14 cellular contexts compared by ENCODE assay signal in the genomic region with DNA sequence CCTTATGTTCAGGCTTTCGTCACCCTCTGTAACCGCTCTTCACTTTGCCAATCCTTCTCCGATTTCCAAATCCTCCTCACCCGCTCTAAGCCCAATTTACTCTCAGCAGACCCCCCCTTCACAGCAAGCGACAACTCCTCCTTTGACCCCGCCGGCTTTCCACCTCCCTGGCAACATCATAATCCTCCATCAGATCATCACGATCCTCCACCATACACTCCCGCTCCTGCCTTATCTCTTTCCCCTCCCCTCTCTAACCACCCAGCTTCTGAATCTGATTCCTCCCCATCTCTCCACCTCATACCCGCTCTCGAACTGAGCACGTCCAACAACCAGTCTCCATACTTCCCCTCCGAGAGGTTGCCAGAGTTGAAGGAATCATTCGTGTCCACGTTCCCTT. TPM values are rescaled to one million over a fixed set of nuclear protein-coding genes. Genes with fewer than 3 reads are reported as not detected.
DNase-seq lines count a peak whose midpoint lies in the region; ATAC-seq lines count a peak whose summit lies in the region.
"Had no signal": no experiment of that assay in that cellular context is flagged by ENCODE, and none has a peak within 500 bp of the region (broad histone marks: within the 10 kb centered on the region; RNA-seq: fewer than 3 reads in every experiment).

No MANE protein-coding gene starts in this region.

- no peak overlapping the region for H3K27ac Mint-ChIP-seq in activated CD4-positive, alpha-beta memory T cell treated with anti-CD3 and anti-CD28 coated beads, Interleukin-2, amount 10 ng/mL, durations not matched to agents 7 days and 5 days
- H3K27ac Mint-ChIP-seq in activated CD4-positive, alpha-beta memory T cell treated with anti-CD3 and anti-CD28 coated beads for 36 hours = no peak overlapping the region
- H3K27ac Mint-ChIP-seq in T-helper 17 cell = peak overlapping the region; percentile 12
- H3K27ac Mint-ChIP-seq in stimulated activated effector memory CD8-positive, alpha-beta T cell treated with anti-CD3 and anti-CD28 coated beads, Interleukin-12 subunit alpha, Interleukin-12 subunit beta, amount 100 ng/mL, for 72 hours = peak overlapping the region; percentile 18
- H3K27ac Mint-ChIP-seq: H9 had no signal

- intact Hi-C loops in activated CD4-positive, alpha-beta memory T cell treated with anti-CD3 and anti-CD28 coated beads for 36 hours (cut with micrococcal nuclease) = no loop called here

- H3K4me3 Mint-ChIP-seq in activated CD4-positive, alpha-beta memory T cell treated with anti-CD3 and anti-CD28 coated beads, Interleukin-2, amount 10 ng/mL, durations not matched to agents 7 days and 5 days = peak overlapping the region; percentile 7
- H3K4me3 Mint-ChIP-seq in activated CD4-positive, alpha-beta memory T cell treated with anti-CD3 and anti-CD28 coated beads for 36 hours = no peak overlapping the region
- no peak overlapping the region for H3K4me3 Mint-ChIP-seq in T-helper 17 cell
- H3K4me3 Mint-ChIP-seq in stimulated activated effector memory CD8-positive, alpha-beta T cell treated with anti-CD3 and anti-CD28 coated beads, Interleukin-12 subunit alpha, Interleukin-12 subunit beta, amount 100 ng/mL, for 72 hours = no peak overlapping the region
- H3K4me3 Mint-ChIP-seq: CD8-positive, alpha-beta memory T cell; H9 had no signal

- peaks cover 18% of the 10 kb centered on the region for H3K27me3 Mint-ChIP-seq in activated CD4-positive, alpha-beta memory T cell treated with anti-CD3 and anti-CD28 coated beads, Interleukin-2, amount 10 ng/mL, durations not matched to agents 7 days and 5 days
- H3K27me3 Mint-ChIP-seq in activated CD4-positive, alpha-beta memory T cell treated with anti-CD3 and anti-CD28 coated beads for 36 hours = no peaks in the 10 kb centered on the region
- no peaks in the 10 kb centered on the region for H3K27me3 Mint-ChIP-seq in T-helper 17 cell

- POLR2A ChIA-PET in activated CD4-positive, alpha-beta memory T cell treated with anti-CD3 and anti-CD28 coated beads, Interleukin-2, amount 10 ng/mL, durations not matched to agents 7 days and 5 days (lab: Charles Lee) = no interaction called here
- POLR2A ChIA-PET in activated CD4-positive, alpha-beta memory T cell treated with anti-CD3 and anti-CD28 coated beads for 36 hours (lab: Charles Lee) = no interaction called here

- no peaks in the 10 kb centered on the region for H3K9me3 ChIP-seq in T-helper 17 cell (ENCODE audit: control insufficient read depth, low read length, poor library complexity, severe bottlenecking)
- H3K9me3 ChIP-seq: Caco-2 had no signal

- DNase-seq in activated CD4-positive, alpha-beta memory T cell treated with anti-CD3 and anti-CD28 coated beads, Interleukin-2, amount 10 ng/mL, durations not matched to agents 7 days and 5 days = no peak
- DNase-seq in activated CD4-positive, alpha-beta memory T cell treated with anti-CD3 and anti-CD28 coated beads for 36 hours = no peak
- DNase-seq in T-helper 17 cell (no peak), fibroblast of gingiva (ENCODE audit: low read depth) (peak; percentile 50), middle frontal gyrus (ENCODE audit: extremely low spot score, low spot score) (no peak), mesenteric fat pad (ENCODE audit: low spot score) (no peak)
- DNase-seq in stimulated activated effector memory CD8-positive, alpha-beta T cell treated with anti-CD3 and anti-CD28 coated beads, Interleukin-12 subunit alpha, Interleukin-12 subunit beta, amount 100 ng/mL, for 72 hours (ENCODE audit: low spot score in 2 of 2) = no peak
- DNase-seq: AML-193; Caco-2; CD8-positive, alpha-beta memory T cell; DND-41; GDM1; GOT3; H9 had no signal

- ATAC-seq in T-helper 17 cell = no peak
- ATAC-seq in stimulated activated effector memory CD8-positive, alpha-beta T cell treated with anti-CD3 and anti-CD28 coated beads, Interleukin-12 subunit alpha, Interleukin-12 subunit beta, amount 100 ng/mL, for 72 hours = no peak

- H3K36me3 Mint-ChIP-seq in activated CD4-positive, alpha-beta memory T cell treated with anti-CD3 and anti-CD28 coated beads, Interleukin-2, amount 10 ng/mL, durations not matched to agents 7 days and 5 days (ENCODE audit: low read depth) = no peaks in the 10 kb centered on the region
- H3K36me3 Mint-ChIP-seq in activated CD4-positive, alpha-beta memory T cell treated with anti-CD3 and anti-CD28 coated beads for 36 hours = no peaks in the 10 kb centered on the region
- H3K36me3 Mint-ChIP-seq in T-helper 17 cell (ENCODE audit: low read depth) = no peaks in the 10 kb centered on the region
- H3K36me3 Mint-ChIP-seq in stimulated activated effector memory CD8-positive, alpha-beta T cell treated with anti-CD3 and anti-CD28 coated beads, Interleukin-12 subunit alpha, Interleukin-12 subunit beta, amount 100 ng/mL, for 72 hours = peaks cover under 1% of the 10 kb centered on the region
- H3K36me3 Mint-ChIP-seq: CD8-positive, alpha-beta memory T cell had no signal

- H3K4me1 Mint-ChIP-seq in activated CD4-positive, alpha-beta memory T cell treated with anti-CD3 and anti-CD28 coated beads, Interleukin-2, amount 10 ng/mL, durations not matched to agents 7 days and 5 days = peaks cover 44% of the 10 kb centered on the region
- no peaks in the 10 kb centered on the region for H3K4me1 Mint-ChIP-seq in activated CD4-positive, alpha-beta memory T cell treated with anti-CD3 and anti-CD28 coated beads for 36 hours (ENCODE audit: low read depth)
- H3K4me1 Mint-ChIP-seq in T-helper 17 cell = peaks cover 21% of the 10 kb centered on the region
- H3K4me1 Mint-ChIP-seq in stimulated activated effector memory CD8-positive, alpha-beta T cell treated with anti-CD3 and anti-CD28 coated beads, Interleukin-12 subunit alpha, Interleukin-12 subunit beta, amount 100 ng/mL, for 72 hours = peaks cover 18% of the 10 kb centered on the region

- H3K9me3 Mint-ChIP-seq in activated CD4-positive, alpha-beta memory T cell treated with anti-CD3 and anti-CD28 coated beads, Interleukin-2, amount 10 ng/mL, durations not matched to agents 7 days and 5 days = no peaks in the 10 kb centered on the region
- no peaks in the 10 kb centered on the region for H3K9me3 Mint-ChIP-seq in activated CD4-positive, alpha-beta memory T cell treated with anti-CD3 and anti-CD28 coated beads for 36 hours
- H3K9me3 Mint-ChIP-seq in stimulated activated effector memory CD8-positive, alpha-beta T cell treated with anti-CD3 and anti-CD28 coated beads, Interleukin-12 subunit alpha, Interleukin-12 subunit beta, amount 100 ng/mL, for 72 hours = no peaks in the 10 kb centered on the region
- H3K9me3 Mint-ChIP-seq: CD8-positive, alpha-beta memory T cell; H9 had no signal

- CTCF ChIA-PET in activated CD4-positive, alpha-beta memory T cell treated with anti-CD3 and anti-CD28 coated beads, Interleukin-2, amount 10 ng/mL, durations not matched to agents 7 days and 5 days (lab: Charles Lee) = no interaction called here
- CTCF ChIA-PET in activated CD4-positive, alpha-beta memory T cell treated with anti-CD3 and anti-CD28 coated beads for 36 hours (lab: Charles Lee) = interaction anchor here (1.2 kb wide), 1 partner anchor 12 kb away, joined by 7 read pairs; no protein-coding TSS in a partner anchor

RNA-seq across cellular contexts. Expression of gene EVA1B, which starts 7.5 kb away (rescaled TPM):
- 10 to 100 TPM; 25.5 to 28.7 TPM for total RNA-seq in activated CD4-positive, alpha-beta memory T cell treated with anti-CD3 and anti-CD28 coated beads, Interleukin-2, amount 10 ng/mL, durations not matched to agents 7 days and 5 days
- total RNA-seq in activated CD4-positive, alpha-beta memory T cell treated with anti-CD3 and anti-CD28 coated beads for 36 hours = 10 to 100 TPM; 11.6 to 12.8 TPM
- total RNA-seq in T-helper 17 cell (10 to 100 TPM in 1 of 2 donors, 1 to 10 TPM in 1; 6.2 to 10.8 TPM), mesenteric fat pad (34.5 TPM)

RNA-seq across cellular contexts. Expression of gene SH3D21, which starts 24.8 kb away (rescaled TPM):
- total RNA-seq in activated CD4-positive, alpha-beta memory T cell treated with anti-CD3 and anti-CD28 coated beads, Interleukin-2, amount 10 ng/mL, durations not matched to agents 7 days and 5 days = 10 to 100 TPM; 18.9 to 19.3 TPM
- total RNA-seq in activated CD4-positive, alpha-beta memory T cell treated with anti-CD3 and anti-CD28 coated beads for 36 hours = 10 to 100 TPM; 16.9 to 18.1 TPM
- 1 to 10 TPM; 1.4 to 1.9 TPM for total RNA-seq in T-helper 17 cell
- total RNA-seq in mesenteric fat pad = 2.6 TPM

RNA-seq across cellular contexts. Expression of gene STK40, which starts 54.8 kb away (rescaled TPM):
- total RNA-seq in activated CD4-positive, alpha-beta memory T cell treated with anti-CD3 and anti-CD28 coated beads, Interleukin-2, amount 10 ng/mL, durations not matched to agents 7 days and 5 days = 10 to 100 TPM; 75.2 to 76.8 TPM
- total RNA-seq in activated CD4-positive, alpha-beta memory T cell treated with anti-CD3 and anti-CD28 coated beads for 36 hours = 10 to 100 TPM; 57.3 to 57.4 TPM
- total RNA-seq in T-helper 17 cell (10 to 100 TPM; 32.9 to 49.8 TPM), mesenteric fat pad (84.0 TPM)

Comparison
In these comparisons a context has a peak if more than half of its experiments do, and no peak if none do; other contexts are left out.
1. H3K27ac Mint-ChIP-seq: peak in T-helper 17 cell (single experiment) and stimulated activated effector memory CD8-positive, alpha-beta T cell treated with anti-CD3 and anti-CD28 coated beads, Interleukin-12 subunit alpha, Interleukin-12 subunit beta, amount 100 ng/mL, for 72 hours (single experiment); none in activated CD4-positive, alpha-beta memory T cell treated with anti-CD3 and anti-CD28 coated beads, Interleukin-2, amount 10 ng/mL, durations not matched to agents 7 days and 5 days (single experiment) and activated CD4-positive, alpha-beta memory T cell treated with anti-CD3 and anti-CD28 coated beads for 36 hours (single experiment).